In the genomic region with DNA sequence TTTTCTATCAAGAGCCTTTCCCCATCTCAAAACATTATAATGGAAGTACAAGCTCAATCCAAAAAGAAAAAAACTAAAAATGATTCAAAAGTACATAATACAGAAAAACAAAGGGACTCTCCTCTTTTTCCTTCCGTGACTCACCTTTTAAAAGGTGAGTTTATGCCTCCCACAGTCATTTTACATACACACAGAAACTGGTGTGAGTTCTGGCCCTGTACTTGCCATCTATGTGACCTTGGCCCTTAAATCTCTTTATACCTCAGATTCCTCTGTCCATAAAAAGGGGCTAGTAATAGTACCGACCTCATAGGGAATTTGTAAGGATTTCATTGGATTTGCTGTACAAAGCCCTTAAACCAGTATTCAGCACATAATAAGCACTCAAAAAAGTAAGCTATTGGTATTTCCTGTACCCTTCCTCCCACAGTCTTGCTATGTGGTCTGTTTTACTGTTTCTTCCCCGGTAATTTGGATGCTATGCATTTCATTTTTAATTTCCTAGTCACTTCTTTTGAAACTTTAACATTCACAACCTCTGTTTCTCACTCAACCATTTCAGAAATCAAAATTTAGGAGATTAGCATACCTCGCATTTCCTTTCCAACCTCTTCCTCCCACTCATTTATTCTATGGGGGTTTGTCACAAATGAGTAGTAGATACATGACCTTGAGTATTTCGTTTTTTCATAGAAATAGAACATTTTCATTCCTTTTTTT, we compare ENCODE assay signal across 13 cellular contexts. TPM values are rescaled to one million over a fixed set of nuclear protein-coding genes. Genes with fewer than 3 reads are reported as not detected.
DNase-seq lines count a peak whose midpoint lies in the region; ATAC-seq, FAIRE-seq and TF ChIP-seq lines count a peak whose summit lies in the region.
"Had no signal": no experiment of that assay in that cellular context is flagged by ENCODE, and none has a peak within 500 bp of the region (broad histone marks: within the 10 kb centered on the region; RNA-seq: fewer than 3 reads in every experiment).

No MANE protein-coding gene starts in this region.

- TF ChIP-seq CTCF in glutamatergic neuron (IDR thresholded peaks at IDR 0.05; ENCODE audit: partially characterized antibody, unreplicated experiment): no peak

- CTCF ChIA-PET in activated CD8-positive, alpha-beta T cell treated with anti-CD3 and anti-CD28 coated beads, Interleukin-2, amount 10 ng/mL, durations not matched to agents 7 days and 5 days (lab: Charles Lee): interaction anchor here (0.9 to 12.8 kb wide), 9 partner anchors 16 to 216 kb away, joined by 3 to 160 read pairs (median 4); a partner anchor contains a TSS

- peak; percentile 52 for FAIRE-seq in GM19239 (lab: Jason Lieb, UNC)

- H3K27ac ChIP-seq in ACC112 (ENCODE audit: low read depth, low read length): peak overlapping the region; percentile 24; the same call in 1 of the 2 replicates
- H3K27ac ChIP-seq: BLaER1 had no signal

- peaks cover 57% of the 10 kb centered on the region for H3K4me1 Mint-ChIP-seq in activated CD8-positive, alpha-beta T cell treated with anti-CD3 and anti-CD28 coated beads, Interleukin-2, amount 10 ng/mL, durations not matched to agents 7 days and 5 days (ENCODE audit: low read depth)
- H3K4me1 Mint-ChIP-seq in immature natural killer cell (peaks cover 0 to 61% of the 10 kb centered on the region in 2 donors), glutamatergic neuron (ENCODE audit: low read depth, unreplicated experiment) (peaks cover 15% of the 10 kb centered on the region)

- H3K4me3 Mint-ChIP-seq in activated CD8-positive, alpha-beta T cell treated with anti-CD3 and anti-CD28 coated beads, Interleukin-2, amount 10 ng/mL, durations not matched to agents 7 days and 5 days: no peak overlapping the region
- H3K4me3 Mint-ChIP-seq in immature natural killer cell (peak overlapping the region; percentile 54 to 72 (median 70)), glutamatergic neuron (ENCODE audit: unreplicated experiment) (no peak overlapping the region)

- H3K27ac Mint-ChIP-seq in activated CD8-positive, alpha-beta T cell treated with anti-CD3 and anti-CD28 coated beads, Interleukin-2, amount 10 ng/mL, durations not matched to agents 7 days and 5 days: peak overlapping the region; percentile 68
- H3K27ac Mint-ChIP-seq in immature natural killer cell: peak overlapping the region in 4 of 6 donors; percentile 90 to 96 (median 94)
- no peak overlapping the region for H3K27ac Mint-ChIP-seq in glutamatergic neuron (ENCODE audit: unreplicated experiment)

- H3K9me3 Mint-ChIP-seq in activated CD8-positive, alpha-beta T cell treated with anti-CD3 and anti-CD28 coated beads, Interleukin-2, amount 10 ng/mL, durations not matched to agents 7 days and 5 days (ENCODE audit: insufficient read depth): no peaks in the 10 kb centered on the region
- H3K9me3 Mint-ChIP-seq in immature natural killer cell: no peaks in the 10 kb centered on the region
- no peaks in the 10 kb centered on the region for H3K9me3 Mint-ChIP-seq in glutamatergic neuron (ENCODE audit: unreplicated experiment)

- no peak overlapping the region for H2AFZ ChIP-seq in ACC112 (ENCODE audit: low read length, unreplicated experiment)

- H3K36me3 ChIP-seq in ACC112 (ENCODE audit: insufficient read depth, low read length): peaks cover 44% of the 10 kb centered on the region

- no peaks in the 10 kb centered on the region for H3K27me3 ChIP-seq in ACC112 (ENCODE audit: insufficient read depth, low read length)
- H3K27me3 ChIP-seq: BLaER1 had no signal

- H3K4me3 ChIP-seq in ACC112 (ENCODE audit: low read depth, low read length): no peak overlapping the region
- H3K4me3 ChIP-seq: BLaER1 had no signal

- peaks cover 27% of the 10 kb centered on the region for H3K79me2 ChIP-seq in ACC112 (ENCODE audit: control insufficient read depth, insufficient read depth, low read length, unreplicated experiment)

- peak; percentile 32 for ATAC-seq in activated CD8-positive, alpha-beta T cell treated with anti-CD3 and anti-CD28 coated beads, Interleukin-2, amount 10 ng/mL, durations not matched to agents 7 days and 5 days
- no peak for ATAC-seq in GM19035 (IDR thresholded peaks at IDR 0.05; ENCODE audit: unreplicated experiment)
- no peak for ATAC-seq in GM19452 (IDR thresholded peaks at IDR 0.05; ENCODE audit: unreplicated experiment)

- peaks cover 57% of the 10 kb centered on the region for H3K36me3 Mint-ChIP-seq in activated CD8-positive, alpha-beta T cell treated with anti-CD3 and anti-CD28 coated beads, Interleukin-2, amount 10 ng/mL, durations not matched to agents 7 days and 5 days (ENCODE audit: low read depth)
- peaks cover 20 to 40% (median 36%) of the 10 kb centered on the region in 3 donors for H3K36me3 Mint-ChIP-seq in immature natural killer cell
- H3K36me3 Mint-ChIP-seq in glutamatergic neuron (ENCODE audit: unreplicated experiment): no peaks in the 10 kb centered on the region

- no peak for DNase-seq in GM19239 (ENCODE audit: insufficient read length, low spot score)
- no peak for DNase-seq in activated CD8-positive, alpha-beta T cell treated with anti-CD3 and anti-CD28 coated beads, Interleukin-2, amount 10 ng/mL, durations not matched to agents 7 days and 5 days
- no peak for DNase-seq in immature natural killer cell
- DNase-seq in glutamatergic neuron: no peak
- DNase-seq in NK-92 (lab: John Stamatoyannopoulos, UW; ENCODE audit: unreplicated experiment): no peak
- DNase-seq: activated effector memory CD4-positive, alpha-beta T cell treated with anti-CD3 and anti-CD28 coated beads, Interleukin-2, amount 50 U/mL, for 16 hours; NCI-H146; NCI-H524 treated with DMSO at 0.1 percent for 48 hours; stimulated activated CD4-positive, alpha-beta T cell treated with anti-CD3 and anti-CD28 coated beads, Interleukin-4, amount 100 ng/mL, for 24 hours had no signal

- POLR2A ChIA-PET in activated CD8-positive, alpha-beta T cell treated with anti-CD3 and anti-CD28 coated beads, Interleukin-2, amount 10 ng/mL, durations not matched to agents 7 days and 5 days (lab: Charles Lee): interaction anchor here (0.7 to 1.8 kb wide), 5 partner anchors 10 to 39 kb away, joined by 3 to 10 read pairs (median 4); a partner anchor contains a TSS

- no peaks in the 10 kb centered on the region for H3K27me3 Mint-ChIP-seq in activated CD8-positive, alpha-beta T cell treated with anti-CD3 and anti-CD28 coated beads, Interleukin-2, amount 10 ng/mL, durations not matched to agents 7 days and 5 days (ENCODE audit: low read depth)
- peaks cover 11 to 18% (median 11%) of the 10 kb centered on the region in 3 donors for H3K27me3 Mint-ChIP-seq in immature natural killer cell (ENCODE audit: low read depth in 3 of 3)
- no peaks in the 10 kb centered on the region for H3K27me3 Mint-ChIP-seq in glutamatergic neuron (ENCODE audit: unreplicated experiment)

- peaks cover 44% of the 10 kb centered on the region for H3K4me1 ChIP-seq in ACC112 (ENCODE audit: control insufficient read depth, insufficient read depth, low read length, unreplicated experiment)

RNA-seq across cellular contexts. Expression of a gene that starts 39.0 kb away (rescaled TPM):
- 10 to 100 TPM; 67.9 to 69.0 TPM for total RNA-seq in activated CD8-positive, alpha-beta T cell treated with anti-CD3 and anti-CD28 coated beads, Interleukin-2, amount 10 ng/mL, durations not matched to agents 7 days and 5 days
- polyA plus RNA-seq in immature natural killer cell: 100 to 1,000 TPM; 255 to 300 (median 271) TPM
- 26.8 TPM for total RNA-seq in glutamatergic neuron (ENCODE audit: unreplicated experiment)

Comparison
In these comparisons a context has a peak if more than half of its experiments do, and no peak if none do; other contexts are left out.
1. H3K4me3 Mint-ChIP-seq: peak in immature natural killer cell (5 of 5); none in activated CD8-positive, alpha-beta T cell treated with anti-CD3 and anti-CD28 coated beads, Interleukin-2, amount 10 ng/mL, durations not matched to agents 7 days and 5 days (single experiment) and glutamatergic neuron (single experiment).